In the genomic region with DNA sequence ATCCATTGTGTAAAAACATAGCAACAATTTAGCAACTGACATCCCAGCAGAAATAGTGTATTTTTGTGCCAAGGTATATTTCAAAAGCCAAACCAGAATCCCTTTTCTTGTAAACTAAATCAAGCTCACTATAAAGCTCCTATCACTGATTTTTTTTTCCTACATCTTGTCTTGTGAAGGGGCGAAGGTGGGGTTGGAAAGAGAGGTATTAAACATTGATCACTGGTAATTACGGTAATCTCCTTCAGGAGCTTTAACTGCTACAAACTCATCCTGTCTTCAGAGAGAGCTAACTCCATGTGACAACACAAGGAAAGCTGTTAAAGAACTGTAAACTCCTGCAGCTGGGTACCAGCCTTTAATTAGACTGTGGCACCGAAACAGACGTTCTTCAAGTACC, we compare ENCODE assay signal across 1 cellular context.
TF ChIP-seq lines count a peak whose summit lies in the region.

No MANE protein-coding gene starts in this region.

TF ChIP-seq in H1, 55 proteins besides CTCF, POLR2A, EP300 and RAD21 (continued from another document):
- TF ChIP-seq CHD7 (IDR thresholded peaks at IDR 0.05; ENCODE audit: insufficient replicate concordance, low read length): peak; percentile 88
- TF ChIP-seq SIX5 (IDR thresholded peaks at IDR 0.05; ENCODE audit: low read depth, low read length): no peak
